ENCODE assay signal across 1 cellular context in genomic region chr11:47460571-47461235, GRCh38.
TF ChIP-seq lines count a peak whose summit lies in the region.

No MANE protein-coding gene starts in this region.

TF ChIP-seq in K562, 482 proteins besides CTCF, POLR2A, EP300 and RAD21:
- TF ChIP-seq SREBF2 (CRISPR knock-in tag; IDR thresholded peaks at IDR 0.05) (no peak), POLR2AphosphoS2 (IDR thresholded peaks at IDR 0.05; ENCODE audit: low read length) (peak; percentile 42; the same call in 1 of the 2 replicates)
